ENCODE assay signal across 8 cellular contexts in genomic region chr1:161185732-161186311, GRCh38. TPM values are rescaled to one million over a fixed set of nuclear protein-coding genes. Genes with fewer than 3 reads are reported as not detected.
DNase-seq lines count a peak whose midpoint lies in the region; ATAC-seq lines count a peak whose summit lies in the region.

No MANE protein-coding gene starts in this region.

- intact Hi-C loops in activated naive CD4-positive, alpha-beta T cell treated with anti-CD3 and anti-CD28 coated beads for 36 hours (cut with micrococcal nuclease) = loop anchor here (1.0 to 10.0 kb wide), 5 partner anchors 16 to 559 kb away; partner anchors contain the start of genes DEDD, DUSP12 and NDUFS2

- peak overlapping the region; percentile 67 for H3K4me3 Mint-ChIP-seq in activated naive CD4-positive, alpha-beta T cell treated with anti-CD3 and anti-CD28 coated beads for 36 hours
- peak overlapping the region; percentile 67 for H3K4me3 Mint-ChIP-seq in activated naive CD8-positive, alpha-beta T cell treated with anti-CD3 and anti-CD28 coated beads, Interleukin-2, amount 50 U/mL, for 24 hours
- H3K4me3 Mint-ChIP-seq in naive thymus-derived CD8-positive, alpha-beta T cell = peak overlapping the region; percentile 74 to 91 (median 88)

- peak; percentile 3 for ATAC-seq in HG03439 (IDR thresholded peaks at IDR 0.05; ENCODE audit: unreplicated experiment)
- ATAC-seq in activated naive CD8-positive, alpha-beta T cell treated with anti-CD3 and anti-CD28 coated beads, Interleukin-2, amount 50 U/mL, for 24 hours = no peak
- ATAC-seq in naive thymus-derived CD8-positive, alpha-beta T cell = peak; percentile 3 to 4

- H3K27ac Mint-ChIP-seq in activated naive CD4-positive, alpha-beta T cell treated with anti-CD3 and anti-CD28 coated beads for 36 hours = peak overlapping the region; percentile 94
- peak overlapping the region; percentile 91 for H3K27ac Mint-ChIP-seq in activated naive CD8-positive, alpha-beta T cell treated with anti-CD3 and anti-CD28 coated beads, Interleukin-2, amount 50 U/mL, for 24 hours
- H3K27ac Mint-ChIP-seq in naive thymus-derived CD8-positive, alpha-beta T cell = peak overlapping the region; percentile 89 to 100 (median 94)

- DNase-seq in activated naive CD4-positive, alpha-beta T cell treated with anti-CD3 and anti-CD28 coated beads for 36 hours = peak; percentile 30
- no peak for DNase-seq in activated naive CD4-positive, alpha-beta T cell treated with Interleukin-2 at 50 U/mL for 16 hours
- peak; percentile 31 for DNase-seq in activated naive CD8-positive, alpha-beta T cell treated with anti-CD3 and anti-CD28 coated beads, Interleukin-2, amount 50 U/mL, for 24 hours
- no peak for DNase-seq in naive thymus-derived CD8-positive, alpha-beta T cell
- DNase-seq in T-helper 9 cell (no peak), NCI-H774 (lab: John Stamatoyannopoulos, UW) (no peak), NCI-H2171 (lab: John Stamatoyannopoulos, UW) (no peak)

- no peaks in the 10 kb centered on the region for H3K9me3 Mint-ChIP-seq in activated naive CD4-positive, alpha-beta T cell treated with anti-CD3 and anti-CD28 coated beads for 36 hours
- H3K9me3 Mint-ChIP-seq in activated naive CD8-positive, alpha-beta T cell treated with anti-CD3 and anti-CD28 coated beads, Interleukin-2, amount 50 U/mL, for 24 hours = no peaks in the 10 kb centered on the region
- H3K9me3 Mint-ChIP-seq in naive thymus-derived CD8-positive, alpha-beta T cell = no peaks in the 10 kb centered on the region

- CTCF ChIA-PET in activated naive CD4-positive, alpha-beta T cell treated with anti-CD3 and anti-CD28 coated beads for 36 hours (lab: Charles Lee) = interaction anchor here (0.6 to 1.7 kb wide), 8 partner anchors 14 to 196 kb away, joined by 3 to 9 read pairs (median 3); partner anchors contain the start of genes ADAMTS4, PPOX and TOMM40L

- H3K4me1 Mint-ChIP-seq in activated naive CD4-positive, alpha-beta T cell treated with anti-CD3 and anti-CD28 coated beads for 36 hours (ENCODE audit: low read depth) = peaks cover 73% of the 10 kb centered on the region
- peaks cover 74% of the 10 kb centered on the region for H3K4me1 Mint-ChIP-seq in activated naive CD8-positive, alpha-beta T cell treated with anti-CD3 and anti-CD28 coated beads, Interleukin-2, amount 50 U/mL, for 24 hours
- peaks cover 40 to 83% (median 79%) of the 10 kb centered on the region in 4 donors for H3K4me1 Mint-ChIP-seq in naive thymus-derived CD8-positive, alpha-beta T cell

- no peaks in the 10 kb centered on the region for H3K36me3 Mint-ChIP-seq in activated naive CD4-positive, alpha-beta T cell treated with anti-CD3 and anti-CD28 coated beads for 36 hours (ENCODE audit: low read depth)
- no peaks in the 10 kb centered on the region for H3K36me3 Mint-ChIP-seq in activated naive CD8-positive, alpha-beta T cell treated with anti-CD3 and anti-CD28 coated beads, Interleukin-2, amount 50 U/mL, for 24 hours (ENCODE audit: low read depth)
- H3K36me3 Mint-ChIP-seq in naive thymus-derived CD8-positive, alpha-beta T cell = no peaks in the 10 kb centered on the region

- no peaks in the 10 kb centered on the region for H3K27me3 Mint-ChIP-seq in activated naive CD4-positive, alpha-beta T cell treated with anti-CD3 and anti-CD28 coated beads for 36 hours (ENCODE audit: low read depth)
- no peaks in the 10 kb centered on the region for H3K27me3 Mint-ChIP-seq in activated naive CD8-positive, alpha-beta T cell treated with anti-CD3 and anti-CD28 coated beads, Interleukin-2, amount 50 U/mL, for 24 hours
- no peaks in the 10 kb centered on the region for H3K27me3 Mint-ChIP-seq in naive thymus-derived CD8-positive, alpha-beta T cell

- POLR2A ChIA-PET in naive thymus-derived CD8-positive, alpha-beta T cell (lab: Charles Lee) = interaction anchor here (0.6 to 3.9 kb wide), 16 partner anchors 8 to 136 kb away, joined by 3 to 27 read pairs (median 3); partner anchors contain the start of genes APOA2, ARHGAP30, B4GALT3 and NDUFS2

RNA-seq across cellular contexts. Expression of gene B4GALT3, which starts 8.5 kb away (rescaled TPM):
- total RNA-seq in activated naive CD4-positive, alpha-beta T cell treated with anti-CD3 and anti-CD28 coated beads for 36 hours = 10 to 100 TPM; 45.7 to 49.0 TPM
- total RNA-seq in naive thymus-derived CD8-positive, alpha-beta T cell = 10 to 100 TPM; 81.0 to 97.4 TPM
- polyA plus RNA-seq in naive thymus-derived CD8-positive, alpha-beta T cell = 10 to 100 TPM; 35.4 to 49.9 (median 37.6) TPM

RNA-seq across cellular contexts. Expression of gene ADAMTS4, which starts 13.0 kb away (rescaled TPM):
- total RNA-seq in activated naive CD4-positive, alpha-beta T cell treated with anti-CD3 and anti-CD28 coated beads for 36 hours = 10 to 100 TPM in 1 of 2 experiments, 1 to 10 TPM in 1; 6.5 to 10.6 TPM
- total RNA-seq in naive thymus-derived CD8-positive, alpha-beta T cell = 1 to 10 TPM; 4.8 to 7.0 TPM
- polyA plus RNA-seq in naive thymus-derived CD8-positive, alpha-beta T cell = under 1 TPM; 0.07 to 0.34 (median 0.22) TPM

RNA-seq across cellular contexts. Expression of gene NDUFS2, which starts 16.3 kb away (rescaled TPM):
- 100 to 1,000 TPM; 126 to 130 TPM for total RNA-seq in activated naive CD4-positive, alpha-beta T cell treated with anti-CD3 and anti-CD28 coated beads for 36 hours
- total RNA-seq in naive thymus-derived CD8-positive, alpha-beta T cell = 100 to 1,000 TPM; 126 to 127 TPM
- polyA plus RNA-seq in naive thymus-derived CD8-positive, alpha-beta T cell = 100 to 1,000 TPM in 1 of 3 donors, 10 to 100 TPM in 2; 78.6 to 106 (median 95.4) TPM

RNA-seq across cellular contexts. Expression of gene PPOX, which starts 19.6 kb away (rescaled TPM):
- total RNA-seq in activated naive CD4-positive, alpha-beta T cell treated with anti-CD3 and anti-CD28 coated beads for 36 hours = 10 to 100 TPM; 24.9 to 26.0 TPM
- total RNA-seq in naive thymus-derived CD8-positive, alpha-beta T cell = 10 to 100 TPM; 76.2 to 82.1 TPM
- 10 to 100 TPM; 12.0 to 17.8 (median 15.7) TPM for polyA plus RNA-seq in naive thymus-derived CD8-positive, alpha-beta T cell

RNA-seq across cellular contexts. Expression of gene USP21, which starts 26.5 kb away (rescaled TPM):
- 10 to 100 TPM; 35.7 to 36.1 TPM for total RNA-seq in activated naive CD4-positive, alpha-beta T cell treated with anti-CD3 and anti-CD28 coated beads for 36 hours
- total RNA-seq in naive thymus-derived CD8-positive, alpha-beta T cell = 10 to 100 TPM; 59.2 to 63.8 TPM
- 10 to 100 TPM; 13.8 to 31.4 (median 14.6) TPM for polyA plus RNA-seq in naive thymus-derived CD8-positive, alpha-beta T cell

Comparison
In these comparisons a context has a peak if more than half of its experiments do, and no peak if none do; other contexts are left out.
1. DNase-seq: peak in activated naive CD4-positive, alpha-beta T cell treated with anti-CD3 and anti-CD28 coated beads for 36 hours (single experiment) and activated naive CD8-positive, alpha-beta T cell treated with anti-CD3 and anti-CD28 coated beads, Interleukin-2, amount 50 U/mL, for 24 hours (single experiment); none in activated naive CD4-positive, alpha-beta T cell treated with Interleukin-2 at 50 U/mL for 16 hours (single experiment), naive thymus-derived CD8-positive, alpha-beta T cell (0 of 10), T-helper 9 cell (single experiment), NCI-H774 (single experiment) and NCI-H2171 (single experiment).
2. Peak in every context shown above with its lines, with median percentiles within 50 percentile points of each other: H3K27ac Mint-ChIP-seq and H3K4me3 Mint-ChIP-seq.